Comparison of ENCODE assay signal across 8 cellular contexts in genomic region chr9:110623462-110624025, GRCh38. TPM values are rescaled to one million over a fixed set of nuclear protein-coding genes. Genes with fewer than 3 reads are reported as not detected.
DNase-seq lines count a peak whose midpoint lies in the region; ATAC-seq and TF ChIP-seq lines count a peak whose summit lies in the region.

No MANE protein-coding gene starts in this region.

- DNase-seq in activated CD4-positive, alpha-beta T cell treated with anti-CD3 and anti-CD28 coated beads, Interleukin-2, amount 10 ng/mL, durations not matched to agents 24 days and 14 days: peak; percentile 74
- DNase-seq in activated CD4-positive, alpha-beta T cell treated with anti-CD3 and anti-CD28 coated beads for 1 hour: no peak
- DNase-seq in NCI-H774 (lab: John Stamatoyannopoulos, UW): peak; percentile 52
- peak; percentile 75 to 81 for DNase-seq in cardiac fibroblast (ENCODE audit: low read depth in 2 of 2)
- DNase-seq in right lobe of liver: no peak

- TF ChIP-seq POLR2A in right lobe of liver (IDR thresholded peaks at IDR 0.05): no peak

- H3K4me3 Mint-ChIP-seq in activated CD4-positive, alpha-beta T cell treated with anti-CD3 and anti-CD28 coated beads, Interleukin-2, amount 10 ng/mL, durations not matched to agents 24 days and 14 days: no peak overlapping the region

- H3K9me3 Mint-ChIP-seq in activated CD4-positive, alpha-beta T cell treated with anti-CD3 and anti-CD28 coated beads, Interleukin-2, amount 10 ng/mL, durations not matched to agents 24 days and 14 days: no peaks in the 10 kb centered on the region

- peaks cover 6% of the 10 kb centered on the region for H3K4me1 Mint-ChIP-seq in activated CD4-positive, alpha-beta T cell treated with anti-CD3 and anti-CD28 coated beads, Interleukin-2, amount 10 ng/mL, durations not matched to agents 24 days and 14 days

- H3K27ac Mint-ChIP-seq in activated CD4-positive, alpha-beta T cell treated with anti-CD3 and anti-CD28 coated beads, Interleukin-2, amount 10 ng/mL, durations not matched to agents 24 days and 14 days: no peak overlapping the region

- no peaks in the 10 kb centered on the region for H3K9me3 ChIP-seq in right lobe of liver

- TF ChIP-seq CTCF in cardiac fibroblast (IDR thresholded peaks at IDR 0.05; ENCODE audit: low read depth, low read length) (peak; percentile 50), right lobe of liver (IDR thresholded peaks at IDR 0.05) (peak; percentile 64 to 77 (median 74))

- no peaks in the 10 kb centered on the region for H3K36me3 Mint-ChIP-seq in activated CD4-positive, alpha-beta T cell treated with anti-CD3 and anti-CD28 coated beads, Interleukin-2, amount 10 ng/mL, durations not matched to agents 24 days and 14 days (ENCODE audit: low read depth)

- H3K27me3 Mint-ChIP-seq in activated CD4-positive, alpha-beta T cell treated with anti-CD3 and anti-CD28 coated beads, Interleukin-2, amount 10 ng/mL, durations not matched to agents 24 days and 14 days: no peaks in the 10 kb centered on the region

- H3K4me1 ChIP-seq in right lobe of liver: no peaks in the 10 kb centered on the region

- no peaks in the 10 kb centered on the region for H3K36me3 ChIP-seq in right lobe of liver

- no peak overlapping the region for H3K4me3 ChIP-seq in cardiac fibroblast (replicated peaks in 1 of 2; ENCODE audit: low read depth in 2 of 2, low read length in 2 of 2)
- H3K4me3 ChIP-seq in right lobe of liver: no peak overlapping the region

- H3K27ac ChIP-seq in right lobe of liver: no peak overlapping the region

- 14% methylated on average over 3 of the region's 3 CpGs for WGBS in right lobe of liver (ENCODE audit: insufficient coverage, low coverage, low lambda C conversion rate, missing lambda C conversion rate)

- no peaks in the 10 kb centered on the region for H3K27me3 ChIP-seq in right lobe of liver

- ATAC-seq in HG02981 (IDR thresholded peaks at IDR 0.05; ENCODE audit: unreplicated experiment): peak; percentile 28
- ATAC-seq in right lobe of liver: peak; percentile 86 to 95 (median 89)
- ATAC-seq in GM21737 (IDR thresholded peaks at IDR 0.05; ENCODE audit: unreplicated experiment): no peak
- ATAC-seq in GM19351 (IDR thresholded peaks at IDR 0.05; ENCODE audit: unreplicated experiment): no peak

- intact Hi-C loops in activated CD4-positive, alpha-beta T cell treated with anti-CD3 and anti-CD28 coated beads, Interleukin-2, amount 10 ng/mL, durations not matched to agents 24 days and 14 days (cut with micrococcal nuclease): loop anchor here (2.0 to 10.0 kb wide), 3 partner anchors 171 to 441 kb away; no protein-coding TSS in a partner anchor
- intact Hi-C loops in right lobe of liver (cut with DNase I): no loop called here

RNA-seq across cellular contexts. Expression of gene SVEP1, which starts 44.0 kb away (rescaled TPM):
- not detected in 2 replicates for total RNA-seq in activated CD4-positive, alpha-beta T cell treated with anti-CD3 and anti-CD28 coated beads, Interleukin-2, amount 10 ng/mL, durations not matched to agents 24 days and 14 days
- 1 to 10 TPM; 1.6 to 7.8 (median 4.6) TPM for total RNA-seq in right lobe of liver

RNA-seq across cellular contexts. Expression of gene MUSK, which starts 45.0 kb away (rescaled TPM):
- total RNA-seq in activated CD4-positive, alpha-beta T cell treated with anti-CD3 and anti-CD28 coated beads, Interleukin-2, amount 10 ng/mL, durations not matched to agents 24 days and 14 days: not detected in 2 replicates
- total RNA-seq in right lobe of liver: under 1 TPM in 4 of 6 experiments, not detected in 2; 0.06 to 0.12 (median 0.12) TPM

Comparison
In these comparisons a context has a peak if more than half of its experiments do, and no peak if none do; other contexts are left out.
1. DNase-seq: peak in activated CD4-positive, alpha-beta T cell treated with anti-CD3 and anti-CD28 coated beads, Interleukin-2, amount 10 ng/mL, durations not matched to agents 24 days and 14 days (single experiment), NCI-H774 (single experiment) and cardiac fibroblast (2 of 2); none in activated CD4-positive, alpha-beta T cell treated with anti-CD3 and anti-CD28 coated beads for 1 hour (single experiment) and right lobe of liver (0 of 3).
2. ATAC-seq: peak in HG02981 (single experiment) and right lobe of liver (4 of 4); none in GM21737 (single experiment) and GM19351 (single experiment).